In the genomic region with DNA sequence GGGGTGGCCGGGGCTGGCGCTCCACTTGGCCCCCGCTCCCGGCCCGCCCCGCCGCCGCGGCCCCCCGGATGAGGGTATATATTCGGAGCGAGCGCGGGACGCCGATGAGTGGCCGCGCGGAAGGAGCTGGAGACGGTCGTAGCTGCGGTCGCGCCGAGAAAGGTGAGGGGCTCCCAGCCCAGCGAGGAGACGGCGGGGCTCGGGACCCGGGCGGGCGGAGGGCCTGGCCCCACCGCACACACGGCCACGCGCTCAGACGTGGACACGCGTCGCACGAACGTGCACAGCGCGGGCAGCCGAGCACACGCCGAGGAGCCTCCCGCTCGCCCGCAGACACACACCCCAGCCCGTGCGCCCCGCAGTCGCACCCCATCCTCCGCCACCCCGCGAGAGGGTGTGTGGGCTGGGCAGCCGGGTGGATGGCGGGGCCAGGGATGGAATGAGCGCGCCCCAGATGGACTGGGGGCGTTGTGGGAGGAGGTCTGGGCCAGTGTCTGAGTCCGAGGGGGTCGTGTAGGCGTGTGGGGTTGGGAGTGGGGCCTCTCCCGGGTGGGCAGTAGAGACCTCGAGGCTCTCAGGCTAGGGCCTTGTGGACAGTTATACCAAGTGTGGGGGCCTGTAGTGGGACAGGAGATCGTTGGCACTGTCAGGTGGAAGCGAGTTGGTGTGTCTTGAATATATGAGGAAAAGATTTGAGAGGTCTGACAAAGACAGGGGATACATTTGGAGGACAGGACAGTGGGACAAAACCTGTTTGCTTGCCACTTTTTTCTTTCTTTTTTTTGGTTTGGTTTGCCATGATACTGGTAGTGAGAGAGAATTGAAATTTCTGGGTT, we compare ENCODE assay signal across 1 cellular context.
TF ChIP-seq lines count a peak whose summit lies in the region.

A gene (plus strand): TSS at position 107 of the 836 bp plus-strand sequence. CDS start 4,347 bp downstream, outside the sequence.

TF ChIP-seq in WTC11, 78 proteins besides CTCF, POLR2A, EP300 and RAD21 (continued from another document):
- TF ChIP-seq, protein P1, sequence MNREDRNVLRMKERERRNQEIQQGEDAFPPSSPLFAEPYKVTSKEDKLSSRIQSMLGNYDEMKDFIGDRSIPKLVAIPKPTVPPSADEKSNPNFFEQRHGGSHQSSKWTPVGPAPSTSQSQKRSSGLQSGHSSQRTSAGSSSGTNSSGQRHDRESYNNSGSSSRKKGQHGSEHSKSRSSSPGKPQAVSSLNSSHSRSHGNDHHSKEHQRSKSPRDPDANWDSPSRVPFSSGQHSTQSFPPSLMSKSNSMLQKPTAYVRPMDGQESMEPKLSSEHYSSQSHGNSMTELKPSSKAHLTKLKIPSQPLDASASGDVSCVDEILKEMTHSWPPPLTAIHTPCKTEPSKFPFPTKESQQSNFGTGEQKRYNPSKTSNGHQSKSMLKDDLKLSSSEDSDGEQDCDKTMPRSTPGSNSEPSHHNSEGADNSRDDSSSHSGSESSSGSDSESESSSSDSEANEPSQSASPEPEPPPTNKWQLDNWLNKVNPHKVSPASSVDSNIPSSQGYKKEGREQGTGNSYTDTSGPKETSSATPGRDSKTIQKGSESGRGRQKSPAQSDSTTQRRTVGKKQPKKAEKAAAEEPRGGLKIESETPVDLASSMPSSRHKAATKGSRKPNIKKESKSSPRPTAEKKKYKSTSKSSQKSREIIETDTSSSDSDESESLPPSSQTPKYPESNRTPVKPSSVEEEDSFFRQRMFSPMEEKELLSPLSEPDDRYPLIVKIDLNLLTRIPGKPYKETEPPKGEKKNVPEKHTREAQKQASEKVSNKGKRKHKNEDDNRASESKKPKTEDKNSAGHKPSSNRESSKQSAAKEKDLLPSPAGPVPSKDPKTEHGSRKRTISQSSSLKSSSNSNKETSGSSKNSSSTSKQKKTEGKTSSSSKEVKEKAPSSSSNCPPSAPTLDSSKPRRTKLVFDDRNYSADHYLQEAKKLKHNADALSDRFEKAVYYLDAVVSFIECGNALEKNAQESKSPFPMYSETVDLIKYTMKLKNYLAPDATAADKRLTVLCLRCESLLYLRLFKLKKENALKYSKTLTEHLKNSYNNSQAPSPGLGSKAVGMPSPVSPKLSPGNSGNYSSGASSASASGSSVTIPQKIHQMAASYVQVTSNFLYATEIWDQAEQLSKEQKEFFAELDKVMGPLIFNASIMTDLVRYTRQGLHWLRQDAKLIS (CRISPR knock-in tag; IDR thresholded peaks at IDR 0.05; ENCODE audit: borderline replicate concordance), result no peak
- TF ChIP-seq ESRRA (CRISPR knock-in tag; IDR thresholded peaks at IDR 0.05; ENCODE audit: borderline replicate concordance) (0 out of 2 replicates have a peak, but pooled peaks have one; percentile 21), ZNF423 (CRISPR knock-in tag; IDR thresholded peaks at IDR 0.05) (no peak), JUN (CRISPR knock-in tag; IDR thresholded peaks at IDR 0.05) (peak; percentile 12; the same call in 1 of the 2 replicates), SP1 (CRISPR knock-in tag; conservative IDR thresholded peaks at IDR 0.05) (0 out of 2 replicates have a peak, but pooled peaks have one; percentile 37), FOXP1 (CRISPR knock-in tag; IDR thresholded peaks at IDR 0.05; ENCODE audit: borderline replicate concordance) (peak; percentile 56; the same call in 1 of the 2 replicates), FOXK1 (CRISPR knock-in tag; IDR thresholded peaks at IDR 0.05) (no peak), NFE2L1 (CRISPR knock-in tag; IDR thresholded peaks at IDR 0.05) (peak; percentile 56; the same call in 1 of the 2 replicates), ELF4 (CRISPR knock-in tag; IDR thresholded peaks at IDR 0.05; ENCODE audit: low read depth) (no peak), ZNF263 (CRISPR knock-in tag; IDR thresholded peaks at IDR 0.05; ENCODE audit: low read depth) (0 out of 2 replicates have a peak, but pooled peaks have one; percentile 24), KAT7 (CRISPR knock-in tag; IDR thresholded peaks at IDR 0.05; ENCODE audit: borderline replicate concordance) (0 out of 2 replicates have a peak, but pooled peaks have one; percentile 33)
- TF ChIP-seq, protein P2, sequence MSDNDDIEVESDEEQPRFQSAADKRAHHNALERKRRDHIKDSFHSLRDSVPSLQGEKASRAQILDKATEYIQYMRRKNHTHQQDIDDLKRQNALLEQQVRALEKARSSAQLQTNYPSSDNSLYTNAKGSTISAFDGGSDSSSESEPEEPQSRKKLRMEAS (CRISPR knock-in tag; IDR thresholded peaks at IDR 0.05), result peak; percentile 39; the same call in 1 of the 2 replicates
- TF ChIP-seq, protein P3, sequence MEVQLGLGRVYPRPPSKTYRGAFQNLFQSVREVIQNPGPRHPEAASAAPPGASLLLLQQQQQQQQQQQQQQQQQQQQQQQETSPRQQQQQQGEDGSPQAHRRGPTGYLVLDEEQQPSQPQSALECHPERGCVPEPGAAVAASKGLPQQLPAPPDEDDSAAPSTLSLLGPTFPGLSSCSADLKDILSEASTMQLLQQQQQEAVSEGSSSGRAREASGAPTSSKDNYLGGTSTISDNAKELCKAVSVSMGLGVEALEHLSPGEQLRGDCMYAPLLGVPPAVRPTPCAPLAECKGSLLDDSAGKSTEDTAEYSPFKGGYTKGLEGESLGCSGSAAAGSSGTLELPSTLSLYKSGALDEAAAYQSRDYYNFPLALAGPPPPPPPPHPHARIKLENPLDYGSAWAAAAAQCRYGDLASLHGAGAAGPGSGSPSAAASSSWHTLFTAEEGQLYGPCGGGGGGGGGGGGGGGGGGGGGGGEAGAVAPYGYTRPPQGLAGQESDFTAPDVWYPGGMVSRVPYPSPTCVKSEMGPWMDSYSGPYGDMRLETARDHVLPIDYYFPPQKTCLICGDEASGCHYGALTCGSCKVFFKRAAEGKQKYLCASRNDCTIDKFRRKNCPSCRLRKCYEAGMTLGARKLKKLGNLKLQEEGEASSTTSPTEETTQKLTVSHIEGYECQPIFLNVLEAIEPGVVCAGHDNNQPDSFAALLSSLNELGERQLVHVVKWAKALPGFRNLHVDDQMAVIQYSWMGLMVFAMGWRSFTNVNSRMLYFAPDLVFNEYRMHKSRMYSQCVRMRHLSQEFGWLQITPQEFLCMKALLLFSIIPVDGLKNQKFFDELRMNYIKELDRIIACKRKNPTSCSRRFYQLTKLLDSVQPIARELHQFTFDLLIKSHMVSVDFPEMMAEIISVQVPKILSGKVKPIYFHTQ (CRISPR knock-in tag; IDR thresholded peaks at IDR 0.05), result no peak
- TF ChIP-seq, protein P4, sequence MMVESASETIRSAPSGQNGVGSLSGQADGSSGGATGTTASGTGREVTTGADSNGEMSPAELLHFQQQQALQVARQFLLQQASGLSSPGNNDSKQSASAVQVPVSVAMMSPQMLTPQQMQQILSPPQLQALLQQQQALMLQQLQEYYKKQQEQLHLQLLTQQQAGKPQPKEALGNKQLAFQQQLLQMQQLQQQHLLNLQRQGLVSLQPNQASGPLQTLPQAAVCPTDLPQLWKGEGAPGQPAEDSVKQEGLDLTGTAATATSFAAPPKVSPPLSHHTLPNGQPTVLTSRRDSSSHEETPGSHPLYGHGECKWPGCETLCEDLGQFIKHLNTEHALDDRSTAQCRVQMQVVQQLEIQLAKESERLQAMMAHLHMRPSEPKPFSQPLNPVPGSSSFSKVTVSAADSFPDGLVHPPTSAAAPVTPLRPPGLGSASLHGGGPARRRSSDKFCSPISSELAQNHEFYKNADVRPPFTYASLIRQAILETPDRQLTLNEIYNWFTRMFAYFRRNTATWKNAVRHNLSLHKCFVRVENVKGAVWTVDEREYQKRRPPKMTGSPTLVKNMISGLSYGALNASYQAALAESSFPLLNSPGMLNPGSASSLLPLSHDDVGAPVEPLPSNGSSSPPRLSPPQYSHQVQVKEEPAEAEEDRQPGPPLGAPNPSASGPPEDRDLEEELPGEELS (CRISPR knock-in tag; IDR thresholded peaks at IDR 0.05), result no peak
